8 cellular contexts compared by ENCODE assay signal in genomic region chr6:138692978-138693909, GRCh38.
A peak's percentile ranks its signal among the peaks of the same experiment; 100 is the strongest.
DNase-seq lines count a peak whose midpoint lies in the region; ATAC-seq and TF ChIP-seq lines count a peak whose summit lies in the region.

No MANE protein-coding gene starts in this region.

- DNase-seq in HuH-7 (ENCODE audit: low spot score): peak; percentile 88
- peak; percentile 65 for DNase-seq in RKO (ENCODE audit: low spot score)
- DNase-seq in adrenal gland: peak; percentile 62 to 73 (median 67)
- DNase-seq in left ventricle myocardium superior: peak; percentile 75
- DNase-seq in posterior vena cava (ENCODE audit: low spot score): peak; percentile 88
- no peak for DNase-seq in effector CD4-positive, alpha-beta T cell

- H3K27me3 ChIP-seq in adrenal gland: no peaks in the 10 kb centered on the region

- no peak for TF ChIP-seq CTCF in adrenal gland (IDR thresholded peaks at IDR 0.05)

- H3K27ac ChIP-seq in adrenal gland: peak overlapping the region in 4 of 5 donors; percentile 25 to 94 (median 76)

- WGBS in adrenal gland, 4 donors: 0 to 6% (median 1%) methylated on average over 20 to 88 of the region's 92 CpGs

- TF ChIP-seq POLR2A in adrenal gland (IDR thresholded peaks at IDR 0.05): peak in 1 of 2 donors; percentile 37

- ATAC-seq in GM21717 (IDR thresholded peaks at IDR 0.05; ENCODE audit: unreplicated experiment) (peak; percentile 70), left ventricle myocardium superior (peak; percentile 77)

- H3K9me3 ChIP-seq in ES-I3 (ENCODE audit: control insufficient read depth, insufficient read depth, low read length) (no peaks in the 10 kb centered on the region), adrenal gland (replicated peaks in 1 of 3) (no peaks in the 10 kb centered on the region)

- peak overlapping the region; percentile 75 for H3K9ac ChIP-seq in ES-I3 (ENCODE audit: low read depth, low read length)

- no peaks in the 10 kb centered on the region for H3K36me3 ChIP-seq in ES-I3 (ENCODE audit: insufficient read depth, low read length)
- H3K36me3 ChIP-seq in adrenal gland (replicated peaks in 1 of 2): no peaks in the 10 kb centered on the region

- intact Hi-C loops in adrenal gland (cut with DNase I) (loop anchor here in 1 of 2 donors (10.0 kb wide), 1 partner anchor 62 kb away; no protein-coding TSS in a partner anchor), left ventricle myocardium superior (cut with micrococcal nuclease) (no loop called here), posterior vena cava (cut with DNase I) (no loop called here)

- peak overlapping the region in 3 of 4 donors; percentile 0 to 99 (median 58) for H3K4me3 ChIP-seq in adrenal gland

- H3K4me1 ChIP-seq in ES-I3 (ENCODE audit: insufficient read depth, low read length): peaks cover 4% of the 10 kb centered on the region; the same call in 1 of the 2 replicates
- H3K4me1 ChIP-seq in adrenal gland (replicated peaks in 1 of 2): peaks cover 0 to 5% of the 10 kb centered on the region in 2 donors
